29 cellular contexts compared by ENCODE assay signal in genomic region chr1:21030201-21030600, GRCh38.
"Had no signal": no experiment of that assay in that cellular context is flagged by ENCODE, and none has a peak within 500 bp of the region (broad histone marks: within the 10 kb centered on the region; RNA-seq: fewer than 3 reads in every experiment).

No MANE protein-coding gene starts in this region.

- DNase-seq: naive thymus-derived CD4-positive, alpha-beta T cell; natural killer cell; nucleus accumbens; pancreas; psoas muscle; right cardiac atrium; spleen; stimulated activated CD4-positive, alpha-beta T cell treated with anti-CD3 and anti-CD28 coated beads, Interleukin-12 subunit alpha, Interleukin-12 subunit beta, amount 100 ng/mL, for 4 hours; stimulated activated CD4-positive, alpha-beta T cell treated with anti-CD3 and anti-CD28 coated beads, Interleukin-1b, Interleukin-23, amount 100 ng/mL, for 48 hours; stimulated activated CD4-positive, alpha-beta T cell treated with anti-CD3 and anti-CD28 coated beads, Interleukin-4, amount 100 ng/mL, for 1 hour; stimulated activated CD4-positive, alpha-beta T cell treated with anti-CD3 and anti-CD28 coated beads, Interleukin-4, amount 100 ng/mL, for 4 hours; stimulated activated CD8-positive, alpha-beta memory T cell treated with anti-CD3 and anti-CD28 coated beads, Interleukin-4, amount 100 ng/mL, for 48 hours; stimulated activated naive CD4-positive, alpha-beta T cell; stimulated activated naive CD8-positive, alpha-beta T cell treated with anti-CD3 and anti-CD28 coated beads, Interleukin-15, amount 100 ng/mL, for 72 hours; stimulated activated naive CD8-positive, alpha-beta T cell treated with anti-CD3 and anti-CD28 coated beads, Interleukin-15, Interleukin-2, amounts not matched to agents 100 U/mL and 50 U/mL, for 24 hours; substantia nigra; testis; tibial artery; transverse colon; upper lobe of right lung had no signal

- H3K36me3 ChIP-seq: neutrophil, pancreas, suprapubic skin, tibial artery, transverse colon, upper lobe of right lung, vagina had no signal

- H3K4me3 Mint-ChIP-seq: naive thymus-derived CD4-positive, alpha-beta T cell; natural killer cell; nephron; stimulated activated memory B cell treated with anti-CD40 and anti-IgM and Interleukin-4, amounts not matched to agents 10 μg/mL and 1 μg/mL and 100 μg/mL, for 72 hours; stimulated activated naive CD8-positive, alpha-beta T cell treated with anti-CD3 and anti-CD28 coated beads, Interleukin-15, amount 100 ng/mL, for 72 hours; type B pancreatic cell had no signal

- H3K27ac Mint-ChIP-seq: naive thymus-derived CD4-positive, alpha-beta T cell; stimulated activated memory B cell treated with anti-CD40 and anti-IgM and Interleukin-4, amounts not matched to agents 10 μg/mL and 1 μg/mL and 100 μg/mL, for 72 hours; type B pancreatic cell had no signal

- H3K9me3 Mint-ChIP-seq: natural killer cell; stimulated activated memory B cell treated with anti-CD40 and anti-IgM and Interleukin-4, amounts not matched to agents 10 μg/mL and 1 μg/mL and 100 μg/mL, for 72 hours; stimulated activated naive CD8-positive, alpha-beta T cell treated with anti-CD3 and anti-CD28 coated beads, Interleukin-15, amount 100 ng/mL, for 72 hours had no signal

- ATAC-seq: naive thymus-derived CD4-positive, alpha-beta T cell; natural killer cell; pancreas; psoas muscle; right cardiac atrium; sciatic nerve; stimulated activated memory B cell treated with anti-CD40 and anti-IgM and Interleukin-4, amounts not matched to agents 10 μg/mL and 1 μg/mL and 100 μg/mL, for 72 hours; stimulated activated naive CD8-positive, alpha-beta T cell treated with anti-CD3 and anti-CD28 coated beads, Interleukin-15, amount 100 ng/mL, for 72 hours; stimulated activated naive CD8-positive, alpha-beta T cell treated with anti-CD3 and anti-CD28 coated beads, Interleukin-15, Interleukin-2, amounts not matched to agents 100 U/mL and 50 U/mL, for 24 hours; upper lobe of right lung had no signal

- H3K27me3 ChIP-seq: neutrophil, pancreas, spleen, suprapubic skin, testis, tibial artery, transverse colon, upper lobe of right lung, vagina had no signal

- H3K27me3 Mint-ChIP-seq: naive thymus-derived CD4-positive, alpha-beta T cell; stimulated activated memory B cell treated with anti-CD40 and anti-IgM and Interleukin-4, amounts not matched to agents 10 μg/mL and 1 μg/mL and 100 μg/mL, for 72 hours; stimulated activated naive CD8-positive, alpha-beta T cell treated with anti-CD3 and anti-CD28 coated beads, Interleukin-15, amount 100 ng/mL, for 72 hours; type B pancreatic cell had no signal

- H3K4me1 Mint-ChIP-seq: stimulated activated naive CD8-positive, alpha-beta T cell treated with anti-CD3 and anti-CD28 coated beads, Interleukin-15, amount 100 ng/mL, for 72 hours had no signal

- H3K4me2 ChIP-seq: smooth muscle cell had no signal

- H3K4me3 ChIP-seq: pancreas, psoas muscle, skin epidermis, smooth muscle cell, spleen, suprapubic skin, testis, tibial artery, transverse colon, upper lobe of right lung, vagina had no signal

- H3K36me3 Mint-ChIP-seq: natural killer cell had no signal

- H3K9me3 ChIP-seq: neutrophil, pancreas, psoas muscle, spleen, suprapubic skin, testis, tibial artery, transverse colon, upper lobe of right lung had no signal

- H3K27ac ChIP-seq: neutrophil, pancreas, psoas muscle, skin epidermis, spleen, suprapubic skin, testis, tibial artery, transverse colon, upper lobe of right lung, vagina had no signal
